ENCODE assay signal across 1 cellular context in genomic region chr4:129232627-129233337, GRCh38.
TF ChIP-seq lines count a peak whose summit lies in the region.

No MANE protein-coding gene starts in this region.

TF ChIP-seq in SK-N-SH treated with all-trans-retinoic acid at 6 μM for 48 hours, 23 proteins besides CTCF, POLR2A, EP300 and RAD21 (continued from another document):
- no peak for TF ChIP-seq PATZ1 (CRISPR knock-in tag; IDR thresholded peaks at IDR 0.05; ENCODE audit: borderline replicate concordance)
- TF ChIP-seq ZNF70 (CRISPR knock-in tag; IDR thresholded peaks at IDR 0.05), result no peak
- no peak for TF ChIP-seq CSDC2 (CRISPR knock-in tag; IDR thresholded peaks at IDR 0.05)
- no peak for TF ChIP-seq ZNF565 (CRISPR knock-in tag; conservative IDR thresholded peaks at IDR 0.05; ENCODE audit: low read depth)
- no peak for TF ChIP-seq ZFP30 (CRISPR knock-in tag; IDR thresholded peaks at IDR 0.05)
- no peak for TF ChIP-seq RARB (CRISPR knock-in tag; IDR thresholded peaks at IDR 0.05)
- TF ChIP-seq TCF4 (CRISPR knock-in tag; IDR thresholded peaks at IDR 0.05; ENCODE audit: borderline replicate concordance), result 0 out of 2 replicates have a peak, but pooled peaks have one; percentile 20
- no peak for TF ChIP-seq PPARA (CRISPR knock-in tag; IDR thresholded peaks at IDR 0.05; ENCODE audit: borderline replicate concordance)
TF ChIP-seq in SK-N-SH treated with all-trans-retinoic acid at 6 μM for 48 hours: peak in this region for 3.
